18 cellular contexts compared by ENCODE assay signal in the genomic region with DNA sequence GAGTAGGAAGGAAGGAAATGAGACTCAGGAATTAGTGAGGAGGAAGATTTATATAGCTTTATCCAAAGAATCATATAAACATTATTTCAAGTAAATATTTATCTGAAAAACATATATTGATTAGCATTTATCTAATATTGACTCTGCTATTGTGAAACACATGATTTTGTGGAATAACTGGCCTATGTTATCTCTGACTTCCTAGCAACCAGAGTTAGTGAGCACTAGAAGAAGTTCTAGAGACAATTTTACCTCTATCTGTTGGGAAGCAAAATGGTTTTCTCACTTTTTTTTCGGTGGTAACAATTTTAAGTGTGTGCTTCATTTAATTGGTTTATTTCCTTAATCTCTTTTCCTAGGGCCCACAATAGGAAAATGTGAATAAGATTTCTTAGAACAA. TPM values are rescaled to one million over a fixed set of nuclear protein-coding genes. Genes with fewer than 3 reads are reported as not detected.
DNase-seq lines count a peak whose midpoint lies in the region; ATAC-seq and TF ChIP-seq lines count a peak whose summit lies in the region.
"Had no signal": no experiment of that assay in that cellular context is flagged by ENCODE, and none has a peak within 500 bp of the region (broad histone marks: within the 10 kb centered on the region; RNA-seq: fewer than 3 reads in every experiment).

No MANE protein-coding gene starts in this region.

- H3K9ac ChIP-seq in muscle layer of colon (ENCODE audit: low read length), result no peak overlapping the region

- peaks cover 4% of the 10 kb centered on the region for H3K36me3 ChIP-seq in muscle layer of colon (ENCODE audit: insufficient read depth, low read length)
- H3K36me3 ChIP-seq in uterus, result no peaks in the 10 kb centered on the region

- H3K27ac Mint-ChIP-seq in natural killer cell treated with Interleukin-12 subunit alpha and Interleukin-12 subunit beta and Interleukin-15 and Interleukin-18, amount 100 ng/mL, for 72 hours, result peak overlapping the region; percentile 30 to 41
- no peak overlapping the region for H3K27ac Mint-ChIP-seq in natural killer cell
- peak overlapping the region; percentile 65 for H3K27ac Mint-ChIP-seq in activated T-helper 17 cell treated with anti-CD3 and anti-CD28 coated beads, Interleukin-2, amount 50 U/mL, for 72 hours
- H3K27ac Mint-ChIP-seq in stimulated activated naive B cell treated with anti-CD40 and anti-IgM and Interleukin-4, amounts not matched to agents 10 μg/mL and 1 μg/mL and 100 μg/mL, for 72 hours, result no peak overlapping the region
- H3K27ac Mint-ChIP-seq: B cell; CD8-positive, alpha-beta T cell had no signal

- peaks cover 38 to 57% of the 10 kb centered on the region in 2 donors for H3K4me1 Mint-ChIP-seq in natural killer cell treated with Interleukin-12 subunit alpha and Interleukin-12 subunit beta and Interleukin-15 and Interleukin-18, amount 100 ng/mL, for 72 hours (ENCODE audit: low read depth in 2 of 2)
- H3K4me1 Mint-ChIP-seq in natural killer cell, result peaks cover 23 to 40% of the 10 kb centered on the region in 2 donors
- H3K4me1 Mint-ChIP-seq in activated T-helper 17 cell treated with anti-CD3 and anti-CD28 coated beads, Interleukin-2, amount 50 U/mL, for 72 hours, result peaks cover 56% of the 10 kb centered on the region
- H3K4me1 Mint-ChIP-seq in stimulated activated naive B cell treated with anti-CD40 and anti-IgM and Interleukin-4, amounts not matched to agents 10 μg/mL and 1 μg/mL and 100 μg/mL, for 72 hours, result peaks cover 37 to 77% of the 10 kb centered on the region in 2 donors

- peaks cover 5% of the 10 kb centered on the region for H3K9me3 Mint-ChIP-seq in natural killer cell treated with Interleukin-12 subunit alpha and Interleukin-12 subunit beta and Interleukin-15 and Interleukin-18, amount 100 ng/mL, for 72 hours
- H3K9me3 Mint-ChIP-seq in natural killer cell, result no peaks in the 10 kb centered on the region
- H3K9me3 Mint-ChIP-seq in activated T-helper 17 cell treated with anti-CD3 and anti-CD28 coated beads, Interleukin-2, amount 50 U/mL, for 72 hours, result no peaks in the 10 kb centered on the region
- H3K9me3 Mint-ChIP-seq in stimulated activated naive B cell treated with anti-CD40 and anti-IgM and Interleukin-4, amounts not matched to agents 10 μg/mL and 1 μg/mL and 100 μg/mL, for 72 hours, result peaks cover 5% of the 10 kb centered on the region in 2 donors
- H3K9me3 Mint-ChIP-seq: CD8-positive, alpha-beta T cell had no signal

- H3K4me1 ChIP-seq in muscle layer of colon (ENCODE audit: insufficient read depth, low read length) (peaks cover 14% of the 10 kb centered on the region), uterus (peaks cover 0 to 22% of the 10 kb centered on the region in 2 donors)

- H3K27ac ChIP-seq in muscle layer of colon (ENCODE audit: low read depth, low read length), result peak overlapping the region; percentile 85
- peak overlapping the region; percentile 81 to 83 for H3K27ac ChIP-seq in uterus
- H3K27ac ChIP-seq: RWPE1 had no signal

- H3K27me3 Mint-ChIP-seq in natural killer cell treated with Interleukin-12 subunit alpha and Interleukin-12 subunit beta and Interleukin-15 and Interleukin-18, amount 100 ng/mL, for 72 hours, result no peaks in the 10 kb centered on the region
- H3K27me3 Mint-ChIP-seq in natural killer cell (ENCODE audit: low read depth in 2 of 2), result no peaks in the 10 kb centered on the region
- H3K27me3 Mint-ChIP-seq in activated T-helper 17 cell treated with anti-CD3 and anti-CD28 coated beads, Interleukin-2, amount 50 U/mL, for 72 hours, result no peaks in the 10 kb centered on the region
- H3K27me3 Mint-ChIP-seq in stimulated activated naive B cell treated with anti-CD40 and anti-IgM and Interleukin-4, amounts not matched to agents 10 μg/mL and 1 μg/mL and 100 μg/mL, for 72 hours, result no peaks in the 10 kb centered on the region
- H3K27me3 Mint-ChIP-seq: B cell had no signal

- H3K9me3 ChIP-seq in muscle layer of colon (ENCODE audit: low read length), result no peaks in the 10 kb centered on the region
- H3K9me3 ChIP-seq in uterus, result no peaks in the 10 kb centered on the region

- no peak for DNase-seq in natural killer cell treated with Interleukin-12 subunit alpha and Interleukin-12 subunit beta and Interleukin-15 and Interleukin-18, amount 100 ng/mL, for 72 hours (ENCODE audit: low spot score)
- DNase-seq in natural killer cell (no peak), uterus (no peak), T-helper 9 cell (no peak)
- no peak for DNase-seq in stimulated activated CD4-positive, alpha-beta T cell treated with anti-CD3 and anti-CD28 coated beads, Interleukin-2, amount 100 ng/mL, for 24 hours
- no peak for DNase-seq in stimulated activated naive B cell treated with anti-CD40 and anti-IgM and Interleukin-4, amounts not matched to agents 10 μg/mL and 1 μg/mL and 100 μg/mL, for 72 hours
- DNase-seq: ACHN; CD8-positive, alpha-beta T cell; DND-41; GDM1; NCI-H146; NCI-H2227 treated with DMSO at 0.1 percent for 48 hours; NCI-H524 treated with DMSO at 0.1 percent for 48 hours had no signal

- no peak for ATAC-seq in natural killer cell treated with Interleukin-12 subunit alpha and Interleukin-12 subunit beta and Interleukin-15 and Interleukin-18, amount 100 ng/mL, for 72 hours
- ATAC-seq in natural killer cell, result no peak
- ATAC-seq in activated T-helper 17 cell treated with anti-CD3 and anti-CD28 coated beads, Interleukin-2, amount 50 U/mL, for 72 hours (replicated peaks), result no peak
- ATAC-seq in stimulated activated naive B cell treated with anti-CD40 and anti-IgM and Interleukin-4, amounts not matched to agents 10 μg/mL and 1 μg/mL and 100 μg/mL, for 72 hours (replicated peaks), result no peak
- ATAC-seq: CD8-positive, alpha-beta T cell; HCT116 had no signal

- intact Hi-C loops in natural killer cell (cut with micrococcal nuclease), result no loop called here
- intact Hi-C loops in uterus (cut with DNase I; ENCODE audit: low total_unique reads), result no loop called here

- no peak for TF ChIP-seq POLR2A in uterus (IDR thresholded peaks at IDR 0.05)

- H3K4me3 ChIP-seq in muscle layer of colon (ENCODE audit: low read depth in 1 of 2, low read length in 2 of 2) (no peak overlapping the region), uterus (no peak overlapping the region)

- no peak overlapping the region for H3K4me3 Mint-ChIP-seq in natural killer cell treated with Interleukin-12 subunit alpha and Interleukin-12 subunit beta and Interleukin-15 and Interleukin-18, amount 100 ng/mL, for 72 hours
- H3K4me3 Mint-ChIP-seq in natural killer cell, result no peak overlapping the region
- peak overlapping the region; percentile 43 for H3K4me3 Mint-ChIP-seq in activated T-helper 17 cell treated with anti-CD3 and anti-CD28 coated beads, Interleukin-2, amount 50 U/mL, for 72 hours
- H3K4me3 Mint-ChIP-seq in stimulated activated naive B cell treated with anti-CD40 and anti-IgM and Interleukin-4, amounts not matched to agents 10 μg/mL and 1 μg/mL and 100 μg/mL, for 72 hours, result no peak overlapping the region
- H3K4me3 Mint-ChIP-seq: CD8-positive, alpha-beta T cell had no signal

- TF ChIP-seq CTCF in natural killer cell (IDR thresholded peaks at IDR 0.05) (no peak), uterus (IDR thresholded peaks at IDR 0.05) (no peak)

- peaks cover 54% of the 10 kb centered on the region for H3K36me3 Mint-ChIP-seq in natural killer cell treated with Interleukin-12 subunit alpha and Interleukin-12 subunit beta and Interleukin-15 and Interleukin-18, amount 100 ng/mL, for 72 hours
- H3K36me3 Mint-ChIP-seq in natural killer cell, result peaks cover 9% of the 10 kb centered on the region
- H3K36me3 Mint-ChIP-seq in activated T-helper 17 cell treated with anti-CD3 and anti-CD28 coated beads, Interleukin-2, amount 50 U/mL, for 72 hours (ENCODE audit: low read depth), result peaks cover 96% of the 10 kb centered on the region
- peaks cover 53 to 56% of the 10 kb centered on the region in 2 donors for H3K36me3 Mint-ChIP-seq in stimulated activated naive B cell treated with anti-CD40 and anti-IgM and Interleukin-4, amounts not matched to agents 10 μg/mL and 1 μg/mL and 100 μg/mL, for 72 hours

- H3K27me3 ChIP-seq in muscle layer of colon (ENCODE audit: control insufficient read depth in 1 of 2, insufficient read depth in 2 of 2, low read length in 2 of 2) (no peaks in the 10 kb centered on the region), uterus (no peaks in the 10 kb centered on the region)

RNA-seq across cellular contexts. Expression of gene MDFIC, which starts 21.6 kb away (rescaled TPM):
- total RNA-seq in natural killer cell treated with Interleukin-12 subunit alpha and Interleukin-12 subunit beta and Interleukin-15 and Interleukin-18, amount 100 ng/mL, for 72 hours, result 100 to 1,000 TPM in 1 of 2 donors, 10 to 100 TPM in 1; 67.0 to 109 TPM
- total RNA-seq in natural killer cell, result 10 to 100 TPM; 19.1 to 24.0 (median 21.8) TPM
- 10 to 100 TPM; 64.1 to 97.3 TPM for total RNA-seq in activated T-helper 17 cell treated with anti-CD3 and anti-CD28 coated beads, Interleukin-2, amount 50 U/mL, for 72 hours
- 10 to 100 TPM; 35.8 to 79.2 (median 66.1) TPM for total RNA-seq in uterus

Comparison
In these comparisons a context has a peak if more than half of its experiments do, and no peak if none do; other contexts are left out.
1. H3K27ac Mint-ChIP-seq: peak in natural killer cell treated with Interleukin-12 subunit alpha and Interleukin-12 subunit beta and Interleukin-15 and Interleukin-18, amount 100 ng/mL, for 72 hours (2 of 2) and activated T-helper 17 cell treated with anti-CD3 and anti-CD28 coated beads, Interleukin-2, amount 50 U/mL, for 72 hours (single experiment); none in natural killer cell (0 of 2) and stimulated activated naive B cell treated with anti-CD40 and anti-IgM and Interleukin-4, amounts not matched to agents 10 μg/mL and 1 μg/mL and 100 μg/mL, for 72 hours (single experiment).